ENCODE assay signal across 14 cellular contexts in genomic region chr1:67299296-67299695, GRCh38. TPM values are rescaled to one million over a fixed set of nuclear protein-coding genes. Genes with fewer than 3 reads are reported as not detected.
DNase-seq lines count a peak whose midpoint lies in the region; ATAC-seq and TF ChIP-seq lines count a peak whose summit lies in the region.
"Had no signal": no experiment of that assay in that cellular context is flagged by ENCODE, and none has a peak within 500 bp of the region (broad histone marks: within the 10 kb centered on the region; RNA-seq: fewer than 3 reads in every experiment).

No MANE protein-coding gene starts in this region.

- H3K27me3 ChIP-seq in MG63 (no peaks in the 10 kb centered on the region), uterus (no peaks in the 10 kb centered on the region)

- H3K4me3 ChIP-seq in MG63 (no peak overlapping the region), uterus (no peak overlapping the region)

- TF ChIP-seq POLR2A in uterus (IDR thresholded peaks at IDR 0.05) = no peak

- peak overlapping the region; percentile 95 to 98 for H3K27ac Mint-ChIP-seq in natural killer cell treated with Interleukin-12 subunit alpha and Interleukin-12 subunit beta and Interleukin-15 and Interleukin-18, amount 100 ng/mL, for 72 hours
- H3K27ac Mint-ChIP-seq in natural killer cell (no peak overlapping the region), Calu3 (ENCODE audit: unreplicated experiment) (no peak overlapping the region)
- H3K27ac Mint-ChIP-seq: B cell; CD4-positive, alpha-beta T cell; H9 had no signal

- intact Hi-C loops in natural killer cell (cut with micrococcal nuclease) = no loop called here
- intact Hi-C loops in uterus (cut with DNase I; ENCODE audit: low total_unique reads) = no loop called here
- intact Hi-C loops in posterior cingulate gyrus (cut with DNase I) = no loop called here
- intact Hi-C loops in Calu3 (cut with micrococcal nuclease; ENCODE audit: unreplicated experiment) = no loop called here

- no peaks in the 10 kb centered on the region for H3K27me3 Mint-ChIP-seq in natural killer cell treated with Interleukin-12 subunit alpha and Interleukin-12 subunit beta and Interleukin-15 and Interleukin-18, amount 100 ng/mL, for 72 hours
- H3K27me3 Mint-ChIP-seq in natural killer cell (ENCODE audit: low read depth in 2 of 2) (no peaks in the 10 kb centered on the region), Calu3 (ENCODE audit: unreplicated experiment) (no peaks in the 10 kb centered on the region)

- H3K9me3 Mint-ChIP-seq in natural killer cell treated with Interleukin-12 subunit alpha and Interleukin-12 subunit beta and Interleukin-15 and Interleukin-18, amount 100 ng/mL, for 72 hours = peaks cover 2% of the 10 kb centered on the region
- H3K9me3 Mint-ChIP-seq in natural killer cell = no peaks in the 10 kb centered on the region
- H3K9me3 Mint-ChIP-seq in Calu3 (ENCODE audit: low read depth, unreplicated experiment) = no peaks in the 10 kb centered on the region
- H3K9me3 Mint-ChIP-seq: CD4-positive, alpha-beta T cell; H9 had no signal

- H3K4me3 Mint-ChIP-seq in natural killer cell treated with Interleukin-12 subunit alpha and Interleukin-12 subunit beta and Interleukin-15 and Interleukin-18, amount 100 ng/mL, for 72 hours = no peak overlapping the region
- H3K4me3 Mint-ChIP-seq in natural killer cell (no peak overlapping the region), Calu3 (ENCODE audit: low read depth, unreplicated experiment) (no peak overlapping the region)
- H3K4me3 Mint-ChIP-seq: B cell; CD4-positive, alpha-beta T cell; H9 had no signal

- peaks cover 12% of the 10 kb centered on the region for H3K36me3 Mint-ChIP-seq in natural killer cell treated with Interleukin-12 subunit alpha and Interleukin-12 subunit beta and Interleukin-15 and Interleukin-18, amount 100 ng/mL, for 72 hours
- H3K36me3 Mint-ChIP-seq in natural killer cell (no peaks in the 10 kb centered on the region), Calu3 (ENCODE audit: insufficient read depth, unreplicated experiment) (no peaks in the 10 kb centered on the region)

- no peaks in the 10 kb centered on the region for H3K4me1 ChIP-seq in uterus

- TF ChIP-seq CTCF in natural killer cell (IDR thresholded peaks at IDR 0.05) (no peak), uterus (IDR thresholded peaks at IDR 0.05) (no peak), Calu3 (IDR thresholded peaks at IDR 0.05; ENCODE audit: unreplicated experiment) (no peak)

- no peak overlapping the region for H3K27ac ChIP-seq in uterus

- no peak for DNase-seq in natural killer cell treated with Interleukin-12 subunit alpha and Interleukin-12 subunit beta and Interleukin-15 and Interleukin-18, amount 100 ng/mL, for 72 hours (ENCODE audit: low spot score)
- DNase-seq in natural killer cell = no peak
- peak; percentile 61 for DNase-seq in MG63
- peak; percentile 19 for DNase-seq in fibroblast of gingiva (ENCODE audit: low read depth)
- no peak for DNase-seq in uterus
- no peak for DNase-seq in posterior cingulate gyrus
- DNase-seq in Calu3 = no peak
- DNase-seq: 8988T; C1 segment of cervical spinal cord; CD4-positive, alpha-beta T cell; DMS79; GOT3; H9 had no signal

- H3K36me3 ChIP-seq in MG63 (no peaks in the 10 kb centered on the region), uterus (no peaks in the 10 kb centered on the region)

- ATAC-seq in natural killer cell treated with Interleukin-12 subunit alpha and Interleukin-12 subunit beta and Interleukin-15 and Interleukin-18, amount 100 ng/mL, for 72 hours = no peak
- no peak for ATAC-seq in natural killer cell

- BruUV-seq in Calu3 (replicated peaks; lab: Mats Ljungman, UMichigan) = no TSS peak

- CTCF ChIA-PET in Calu3 (lab: Charles Lee) = no interaction called here

- peaks cover 57 to 80% of the 10 kb centered on the region in 2 donors for H3K4me1 Mint-ChIP-seq in natural killer cell treated with Interleukin-12 subunit alpha and Interleukin-12 subunit beta and Interleukin-15 and Interleukin-18, amount 100 ng/mL, for 72 hours (ENCODE audit: low read depth in 2 of 2)
- H3K4me1 Mint-ChIP-seq in natural killer cell (peaks cover 22 to 27% of the 10 kb centered on the region in 2 donors), Calu3 (ENCODE audit: low read depth, unreplicated experiment) (no peaks in the 10 kb centered on the region)
- H3K4me1 Mint-ChIP-seq: B cell had no signal

- H3K9me3 ChIP-seq in MG63 = no peaks in the 10 kb centered on the region
- H3K9me3 ChIP-seq in uterus = no peaks in the 10 kb centered on the region

RNA-seq across cellular contexts. Expression of gene IL12RB2, which starts 8.4 kb away (rescaled TPM):
- 100 to 1,000 TPM; 265 to 317 TPM for total RNA-seq in natural killer cell treated with Interleukin-12 subunit alpha and Interleukin-12 subunit beta and Interleukin-15 and Interleukin-18, amount 100 ng/mL, for 72 hours
- total RNA-seq in natural killer cell = 10 to 100 TPM; 18.2 to 51.2 (median 24.8) TPM
- total RNA-seq in MG63 (2014; rRNA removed; shearing (Covaris generic); ENCODE audit: low replicate concordance) = not detected in 2 replicates
- 1 to 10 TPM in 1 of 4 donors, under 1 TPM in 1, not detected in 2; 0.64 to 1.1 TPM for total RNA-seq in uterus
- total RNA-seq in Calu3 (2022) = not detected in 2 replicates

Comparison
In these comparisons a context has a peak if more than half of its experiments do, and no peak if none do; other contexts are left out.
1. H3K27ac Mint-ChIP-seq: peak in natural killer cell treated with Interleukin-12 subunit alpha and Interleukin-12 subunit beta and Interleukin-15 and Interleukin-18, amount 100 ng/mL, for 72 hours (2 of 2); none in natural killer cell (0 of 2) and Calu3 (single experiment).
2. DNase-seq: peak in MG63 (single experiment) and fibroblast of gingiva (single experiment); none in natural killer cell treated with Interleukin-12 subunit alpha and Interleukin-12 subunit beta and Interleukin-15 and Interleukin-18, amount 100 ng/mL, for 72 hours (single experiment), natural killer cell (single experiment), uterus (0 of 2), posterior cingulate gyrus (0 of 10) and Calu3 (single experiment).
3. RNA of gene IL12RB2, which starts 8.4 kb away (total RNA-seq): 265 to 317 TPM in natural killer cell treated with Interleukin-12 subunit alpha and Interleukin-12 subunit beta and Interleukin-15 and Interleukin-18, amount 100 ng/mL, for 72 hours and 18.2 to 51.2 TPM in natural killer cell; 0.64 to 1.1 TPM in uterus, not detected in MG63 and not detected in Calu3; every median in the first group is over 4 times any median in the second.